9 cellular contexts compared by ENCODE assay signal in genomic region chr6:158762787-158763439, GRCh38. TPM values are rescaled to one million over a fixed set of nuclear protein-coding genes. Genes with fewer than 3 reads are reported as not detected.
DNase-seq lines count a peak whose midpoint lies in the region; ATAC-seq and TF ChIP-seq lines count a peak whose summit lies in the region.
"Had no signal": no experiment of that assay in that cellular context is flagged by ENCODE, and none has a peak within 500 bp of the region (broad histone marks: within the 10 kb centered on the region; RNA-seq: fewer than 3 reads in every experiment).

No MANE protein-coding gene starts in this region.

- H2AFZ ChIP-seq in DND-41 (ENCODE audit: low read depth, low read length): no peak overlapping the region

- no peak overlapping the region for H3K4me3 Mint-ChIP-seq in endodermal cell
- H3K4me3 Mint-ChIP-seq in naive thymus-derived CD8-positive, alpha-beta T cell: peak overlapping the region in 1 of 10 donors; percentile 10

- H3K9me3 ChIP-seq in DND-41 (ENCODE audit: insufficient read depth, low read length, severe bottlenecking): no peaks in the 10 kb centered on the region
- no peaks in the 10 kb centered on the region for H3K9me3 ChIP-seq in endodermal cell (ENCODE audit: control insufficient read depth, low read length)

- peaks cover 27% of the 10 kb centered on the region for H3K36me3 ChIP-seq in DND-41 (ENCODE audit: insufficient read depth, low read length)
- peaks cover 40% of the 10 kb centered on the region for H3K36me3 ChIP-seq in endodermal cell (ENCODE audit: control insufficient read depth, insufficient read depth, low read length)

- POLR2A ChIA-PET in naive thymus-derived CD8-positive, alpha-beta T cell (lab: Charles Lee): interaction anchor here (0.6 to 1.5 kb wide), 3 partner anchors 51 to 112 kb away, joined by 3 read pairs; no protein-coding TSS in a partner anchor

- H3K9me3 Mint-ChIP-seq in endodermal cell: no peaks in the 10 kb centered on the region
- no peaks in the 10 kb centered on the region for H3K9me3 Mint-ChIP-seq in naive thymus-derived CD8-positive, alpha-beta T cell

- DNase-seq in DND-41 (no peak), OCI-M2 (lab: John Stamatoyannopoulos, UW; ENCODE audit: unreplicated experiment) (peak; percentile 13), endodermal cell (peak; percentile 71), iPS-NIHi11 (ENCODE audit: low spot score) (no peak), NCI-H526 (lab: John Stamatoyannopoulos, UW) (no peak), NCI-H1092 (lab: John Stamatoyannopoulos, UW) (no peak), AML-193 (lab: John Stamatoyannopoulos, UW) (no peak)
- peak in 1 of 10 donors; percentile 7 for DNase-seq in naive thymus-derived CD8-positive, alpha-beta T cell
- DNase-seq: NCI-H1930 had no signal

- H3K27me3 ChIP-seq in DND-41 (ENCODE audit: insufficient read depth, low read length, poor library complexity) (no peaks in the 10 kb centered on the region), endodermal cell (ENCODE audit: control insufficient read depth, insufficient read depth, low read length, poor library complexity, severe bottlenecking) (no peaks in the 10 kb centered on the region)

- H3K27ac Mint-ChIP-seq in endodermal cell: peak overlapping the region; percentile 80
- H3K27ac Mint-ChIP-seq in naive thymus-derived CD8-positive, alpha-beta T cell: peak overlapping the region in 9 of 10 donors; percentile 5 to 87 (median 71)

- ATAC-seq in DND-41 (ENCODE audit: insufficient read depth, low read depth): 0 out of 3 replicates have a peak, but pooled peaks have one; percentile 4
- ATAC-seq in naive thymus-derived CD8-positive, alpha-beta T cell: no peak

- H3K4me1 ChIP-seq in DND-41 (ENCODE audit: insufficient read depth, low read length) (no peaks in the 10 kb centered on the region), endodermal cell (ENCODE audit: control insufficient read depth, insufficient read depth, low read length) (no peaks in the 10 kb centered on the region)

- H3K9ac ChIP-seq in DND-41 (ENCODE audit: low read depth, low read length) (no peak overlapping the region), endodermal cell (ENCODE audit: extremely low read depth, low read length, poor library complexity, severe bottlenecking) (no peak overlapping the region)

- H3K4me1 Mint-ChIP-seq in endodermal cell: peaks cover 39% of the 10 kb centered on the region
- H3K4me1 Mint-ChIP-seq in naive thymus-derived CD8-positive, alpha-beta T cell: peaks cover 0 to 4% (median 0%) of the 10 kb centered on the region in 4 donors

- no peak overlapping the region for H3K27ac ChIP-seq in DND-41 (ENCODE audit: low read length)
- H3K27ac ChIP-seq in endodermal cell (ENCODE audit: low read depth, low read length): peak overlapping the region; percentile 25

- peaks cover 17% of the 10 kb centered on the region; the same call in 1 of the 2 replicates for H4K20me1 ChIP-seq in DND-41 (ENCODE audit: insufficient read depth, low read length)

- TF ChIP-seq CTCF in DND-41 (IDR thresholded peaks at IDR 0.05; ENCODE audit: borderline replicate concordance, extremely low read depth, low read length, poor library complexity, severe bottlenecking): no peak
- no peak for TF ChIP-seq CTCF in endodermal cell (conservative IDR thresholded peaks at IDR 0.05)

- no peak overlapping the region for H3K4me3 ChIP-seq in DND-41 (ENCODE audit: low read depth in 1 of 2, low read length in 2 of 2)
- no peak overlapping the region for H3K4me3 ChIP-seq in endodermal cell (ENCODE audit: low read length)

- H3K4me2 ChIP-seq in DND-41 (ENCODE audit: insufficient read depth, low read length): no peak overlapping the region

- peaks cover 32% of the 10 kb centered on the region for H3K36me3 Mint-ChIP-seq in endodermal cell (ENCODE audit: low read depth)
- peaks cover 4 to 55% (median 26%) of the 10 kb centered on the region in 3 donors for H3K36me3 Mint-ChIP-seq in naive thymus-derived CD8-positive, alpha-beta T cell

- no peaks in the 10 kb centered on the region for H3K79me2 ChIP-seq in DND-41 (ENCODE audit: insufficient read depth, low read length)

- WGBS in endodermal cell (ENCODE audit: insufficient coverage in 1 of 2, insufficient read length in 1 of 2), 2 experiments: 81 to 83% methylated on average over 11 to 12 of the region's 12 CpGs

- no peaks in the 10 kb centered on the region for H3K27me3 Mint-ChIP-seq in endodermal cell (ENCODE audit: insufficient read depth)
- H3K27me3 Mint-ChIP-seq in naive thymus-derived CD8-positive, alpha-beta T cell: no peaks in the 10 kb centered on the region

RNA-seq across cellular contexts. Expression of gene EZR, which starts 56.3 kb away (rescaled TPM):
- total RNA-seq in endodermal cell: 100 to 1,000 TPM; 145 to 209 TPM
- polyA plus RNA-seq in endodermal cell (2013, experiment 1 of 2): 118 TPM
- 115 TPM for polyA plus RNA-seq in endodermal cell (2013, experiment 2 of 2)
- 100 to 1,000 TPM; 202 to 212 TPM for total RNA-seq in naive thymus-derived CD8-positive, alpha-beta T cell
- 100 to 1,000 TPM; 127 to 168 (median 143) TPM for polyA plus RNA-seq in naive thymus-derived CD8-positive, alpha-beta T cell

Comparison
In these comparisons a context has a peak if more than half of its experiments do, and no peak if none do; other contexts are left out.
1. DNase-seq: peak in OCI-M2 (single experiment) and endodermal cell (single experiment); none in DND-41 (single experiment), iPS-NIHi11 (single experiment), NCI-H526 (0 of 2), NCI-H1092 (single experiment) and AML-193 (0 of 2).